21 cellular contexts compared by ENCODE assay signal in the genomic region with DNA sequence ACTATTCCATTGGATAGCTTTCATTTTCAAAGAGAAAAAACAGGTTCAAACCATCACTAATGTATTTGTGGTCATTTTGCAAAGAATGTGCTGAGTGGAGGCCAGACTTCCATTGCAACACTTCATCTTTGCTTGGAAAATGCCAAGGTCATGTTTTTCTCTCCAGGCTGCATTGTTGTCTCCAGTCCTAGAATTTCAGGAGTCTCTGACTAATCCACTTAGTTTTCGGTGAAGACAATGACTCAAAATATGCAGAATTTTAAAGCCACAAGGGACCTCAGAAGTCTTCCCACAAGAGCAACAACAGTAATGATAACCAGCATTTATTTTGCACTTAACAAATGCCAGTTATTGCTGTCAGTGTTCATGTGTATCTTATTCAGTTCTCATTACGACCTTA.
DNase-seq lines count a peak whose midpoint lies in the region; ATAC-seq and TF ChIP-seq lines count a peak whose summit lies in the region.
"Had no signal": no experiment of that assay in that cellular context is flagged by ENCODE, and none has a peak within 500 bp of the region (broad histone marks: within the 10 kb centered on the region; RNA-seq: fewer than 3 reads in every experiment).

No MANE protein-coding gene starts in this region.

- H3K27ac ChIP-seq in osteoblast (ENCODE audit: low read depth, low read length) = no peak overlapping the region
- H3K27ac ChIP-seq: breast epithelium had no signal

- no peak overlapping the region for H3K9ac ChIP-seq in adipocyte (ENCODE audit: low read length)

- no peak overlapping the region for H2AFZ ChIP-seq in osteoblast (ENCODE audit: low read length)

- H3K36me3 ChIP-seq in adipocyte (ENCODE audit: control insufficient read depth, insufficient read depth, low read length, severe bottlenecking) (no peaks in the 10 kb centered on the region), osteoblast (ENCODE audit: insufficient read depth, low read length) (no peaks in the 10 kb centered on the region)
- H3K36me3 ChIP-seq: breast epithelium had no signal

- TF ChIP-seq CTCF in osteoblast (IDR thresholded peaks at IDR 0.05; ENCODE audit: extremely low read depth, low read depth, low read length) = no peak

- H3K9me3 ChIP-seq in adipocyte (ENCODE audit: control insufficient read depth, low read length) = no peaks in the 10 kb centered on the region
- no peaks in the 10 kb centered on the region for H3K9me3 ChIP-seq in osteoblast (ENCODE audit: low read depth, low read length)
- H3K9me3 ChIP-seq: breast epithelium had no signal

- H3K4me2 ChIP-seq in osteoblast (ENCODE audit: insufficient read depth, low read length) = no peak overlapping the region

- no peaks in the 10 kb centered on the region for H3K79me2 ChIP-seq in osteoblast (ENCODE audit: insufficient read depth, low read length)

- H3K27me3 ChIP-seq in adipocyte (replicated peaks; ENCODE audit: control insufficient read depth, insufficient read depth, low read length) = peaks cover 18% of the 10 kb centered on the region
- no peaks in the 10 kb centered on the region for H3K27me3 ChIP-seq in osteoblast (ENCODE audit: insufficient read depth, low read length)
- H3K27me3 ChIP-seq: breast epithelium had no signal

- H3K4me1 ChIP-seq in adipocyte (ENCODE audit: control insufficient read depth, insufficient read depth, low read length) (peaks cover 6% of the 10 kb centered on the region), osteoblast (ENCODE audit: insufficient read depth, low read length) (no peaks in the 10 kb centered on the region)
- H3K4me1 ChIP-seq: breast epithelium had no signal

- DNase-seq in GM03348 (ENCODE audit: low spot score) (peak; percentile 57), adipocyte (ENCODE audit: low read depth) (peak; percentile 71), fibroblast of peridontal ligament (ENCODE audit: extremely low read depth) (peak; percentile 22), osteoblast (ENCODE audit: insufficient read length, low spot score, missing footprints) (peak; percentile 21), COLO829 (ENCODE audit: low spot score) (no peak)
- DNase-seq: activated CD4-positive, alpha-beta T cell treated with anti-CD3 and anti-CD28 coated beads, Interleukin-2, amount 50 U/mL, for 1 hour; activated naive CD4-positive, alpha-beta T cell treated with anti-CD3 and anti-CD28 coated beads for 36 hours; activated T-cell treated with anti-CD3 and anti-CD28 coated beads for 4 hours; CD8-positive, alpha-beta memory T cell; erythroblast; hippocampal formation; MV-4-11; NCI-H2029; NCI-H510A treated with DMSO at 0.1 percent for 48 hours; stimulated activated CD4-positive, alpha-beta T cell treated with anti-CD3 and anti-CD28 coated beads, Interleukin-12 subunit alpha, Interleukin-12 subunit beta, amount 100 ng/mL, for 4 hours had no signal

- ATAC-seq in HG02885 (IDR thresholded peaks at IDR 0.05; ENCODE audit: poor library complexity, unreplicated experiment) (no peak), GM21423 (IDR thresholded peaks at IDR 0.05; ENCODE audit: unreplicated experiment) (no peak), HG02981 (IDR thresholded peaks at IDR 0.05; ENCODE audit: unreplicated experiment) (no peak)
- ATAC-seq: HCT116, K562 had no signal

- no peaks in the 10 kb centered on the region for H4K20me1 ChIP-seq in osteoblast (ENCODE audit: insufficient read depth, low read length)

- H3K4me3 ChIP-seq in adipocyte (ENCODE audit: low read length) (no peak overlapping the region), osteoblast (ENCODE audit: insufficient read depth, low read length) (no peak overlapping the region)
- H3K4me3 ChIP-seq: breast epithelium, K562 had no signal
